In genomic region chr3:119130291-119130690, GRCh38 we compare ENCODE assay signal across 13 cellular contexts. TPM values are rescaled to one million over a fixed set of nuclear protein-coding genes. Genes with fewer than 3 reads are reported as not detected.
A peak's percentile ranks its signal among the peaks of the same experiment; 100 is the strongest.
DNase-seq lines count a peak whose midpoint lies in the region; ATAC-seq, FAIRE-seq and TF ChIP-seq lines count a peak whose summit lies in the region.
"Not testable (repeated sequence)": the region's sequence is repeated elsewhere in the genome, so short reads cannot be mapped to it uniquely, and the experiment has no call there.
"Had no signal": no experiment of that assay in that cellular context is flagged by ENCODE, and none has a peak within 500 bp of the region (broad histone marks: within the 10 kb centered on the region; RNA-seq: fewer than 3 reads in every experiment).

No MANE protein-coding gene starts in this region.

- intact Hi-C loops in HepG2 (cut with micrococcal nuclease; ENCODE audit: unreplicated experiment): not testable (repeated sequence)

- WGBS in endodermal cell (ENCODE audit: insufficient coverage in 1 of 2, insufficient read length in 1 of 2), 2 experiments: 69% methylated on average over 6 of the region's 7 CpGs; no CpG with 5 or more reads in 1 of the 2 experiments
- WGBS in HepG2 (ENCODE audit: low lambda C conversion rate): 0% methylated on average over 4 of the region's 7 CpGs

- not testable (repeated sequence) for H3K27ac ChIP-seq in GM23338 (ENCODE audit: low read depth); endodermal cell (ENCODE audit: low read depth, low read length); HepG2 (ENCODE audit: extremely low read length, insufficient read depth, low read length); neural progenitor cell

- H3K4me2 ChIP-seq in GM23338: 0 out of 2 replicates have a peak overlapping the region, but pooled peaks have one; percentile 38
- peak overlapping the region; percentile 42 for H3K4me2 ChIP-seq in HepG2 (ENCODE audit: low read depth, low read length)
- not testable (repeated sequence) for H3K4me2 ChIP-seq in neural progenitor cell

- H3K27ac Mint-ChIP-seq in GM23338, endodermal cell, neural progenitor cell: not testable (repeated sequence)

- not testable (repeated sequence) for TF ChIP-seq RAD21 in HepG2 (CRISPR knock-in tag; IDR thresholded peaks at IDR 0.05)

- not testable (repeated sequence) for H3K27me3 Mint-ChIP-seq in GM23338 (ENCODE audit: insufficient read depth, low read depth, poor library complexity); endodermal cell (ENCODE audit: insufficient read depth); neural progenitor cell (ENCODE audit: insufficient read depth, low read depth)

- CTCF ChIA-PET in HepG2 (lab: Yijun Ruan, JAX; ENCODE audit: low intra/inter-chr PET ratio, low total read pairs): not testable (repeated sequence)

- not testable (repeated sequence) for H3K9me2 ChIP-seq in GM23338 (ENCODE audit: insufficient read depth)

- ATAC-seq in GM23338: peak; percentile 37; the same call in 2 of the 3 replicates
- ATAC-seq in HepG2: not testable (repeated sequence)

- not testable (repeated sequence) for TF ChIP-seq CTCF in GM23338 (conservative IDR thresholded peaks at IDR 0.05; ENCODE audit: low read depth in 2 of 2); endodermal cell (conservative IDR thresholded peaks at IDR 0.05); HepG2 (CRISPR knock-in tag; IDR thresholded peaks at IDR 0.05); neural progenitor cell (IDR thresholded peaks at IDR 0.05)

- not testable (repeated sequence) for H3F3A ChIP-seq in GM23338 (replicated peaks; ENCODE audit: low read depth); neural progenitor cell (ENCODE audit: low read depth)

- not testable (repeated sequence) for H3K4me3 ChIP-seq in GM23338; endodermal cell (ENCODE audit: low read length); HepG2 (replicated peaks in 1 of 3; ENCODE audit: insufficient read depth in 1 of 3, low read depth in 2 of 3, low read length in 3 of 3); neural progenitor cell

- BruUV-seq in HepG2 (replicated peaks; lab: Mats Ljungman, UMichigan): not testable (repeated sequence)

- not testable (repeated sequence) for H3K9ac ChIP-seq in endodermal cell (ENCODE audit: extremely low read depth, low read length, poor library complexity, severe bottlenecking); HepG2 (ENCODE audit: insufficient read depth, low read depth, low read length); neural progenitor cell

- TF ChIP-seq POLR2A in HepG2 (IDR thresholded peaks at IDR 0.05; ENCODE audit: insufficient read depth in 1 of 2, low read depth in 2 of 2, low read length in 2 of 2): not testable (repeated sequence)

- H2AFZ ChIP-seq in GM23338 (peak overlapping the region; percentile 91), neural progenitor cell (replicated peaks) (peak overlapping the region; percentile 50)
- not testable (repeated sequence) for H2AFZ ChIP-seq in HepG2 (ENCODE audit: low read length)

- H4K20me1 ChIP-seq in GM23338 (replicated peaks; ENCODE audit: insufficient read depth); HepG2 (ENCODE audit: insufficient read depth, low read length); neural progenitor cell (ENCODE audit: low read depth): not testable (repeated sequence)

- not testable (repeated sequence) for FAIRE-seq in HepG2 (lab: Jason Lieb, UNC)

- not testable (repeated sequence) for H3K4me1 Mint-ChIP-seq in GM23338, neural progenitor cell
- peaks cover 19% of the 10 kb centered on the region for H3K4me1 Mint-ChIP-seq in endodermal cell

- POLR2A ChIA-PET in HepG2 (lab: Yijun Ruan, JAX): not testable (repeated sequence)

- not testable (repeated sequence) for TF ChIP-seq EP300 in HepG2 (IDR thresholded peaks at IDR 0.05; ENCODE audit: low read depth in 2 of 2, low read length in 2 of 2); HepG2 (CRISPR knock-in tag; IDR thresholded peaks at IDR 0.05; ENCODE audit: borderline replicate concordance)

- DNase-seq in GM23338 (ENCODE audit: low spot score) (peak; percentile 29), SK-N-DZ (ENCODE audit: low spot score) (peak; percentile 10), amniotic epithelial cell (ENCODE audit: low read depth) (peak; percentile 46), endodermal cell (peak; percentile 52), HepG2 (ENCODE audit: low spot score) (peak; percentile 7), neural progenitor cell (ENCODE audit: low spot score) (peak; percentile 37)

- not testable (repeated sequence) for H3K79me2 ChIP-seq in GM23338 (replicated peaks; ENCODE audit: insufficient read depth); HepG2 (ENCODE audit: insufficient read depth, low read length); neural progenitor cell (ENCODE audit: low read depth)

- not testable (repeated sequence) for H3K4me1 ChIP-seq in GM23338 (ENCODE audit: insufficient read depth); endodermal cell (ENCODE audit: control insufficient read depth, insufficient read depth, low read length); HepG2 (ENCODE audit: insufficient read depth, low read length)
- H3K4me1 ChIP-seq in neural progenitor cell: peaks cover 13% of the 10 kb centered on the region

- H3K4me3 Mint-ChIP-seq in GM23338, endodermal cell, neural progenitor cell: not testable (repeated sequence)

- not testable (repeated sequence) for H3K9me3 ChIP-seq in endodermal cell (ENCODE audit: control insufficient read depth, low read length); HepG2 (ENCODE audit: low read length); neural progenitor cell (ENCODE audit: low read depth)

- in situ Hi-C loops in HepG2 (cut with HindIII; ENCODE audit: extremely low pct_ligation_motif_present, low pct_unique_long_range_greater_than_20kb): loop anchor here (25.0 kb wide), 1 partner anchor 557 kb away; the partner anchor contains the start of gene COX17

- not testable (repeated sequence) for H3K9me3 Mint-ChIP-seq in GM23338, endodermal cell, neural progenitor cell

- H3K27me3 ChIP-seq in GM23338 (ENCODE audit: insufficient read depth); endodermal cell (ENCODE audit: control insufficient read depth, insufficient read depth, low read length, poor library complexity, severe bottlenecking); HepG2 (ENCODE audit: control insufficient read depth in 1 of 2, insufficient read depth in 2 of 2, low read length in 2 of 2); neural progenitor cell: not testable (repeated sequence)

- not testable (repeated sequence) for H3K36me3 ChIP-seq in GM23338 (ENCODE audit: insufficient read depth); endodermal cell (ENCODE audit: control insufficient read depth, insufficient read depth, low read length); HepG2 (replicated peaks in 1 of 2; ENCODE audit: control insufficient read depth in 1 of 2, insufficient read depth in 2 of 2, low read length in 2 of 2); neural progenitor cell

- not testable (repeated sequence) for H3K36me3 Mint-ChIP-seq in GM23338 (ENCODE audit: low read depth); endodermal cell (ENCODE audit: low read depth); neural progenitor cell

RNA-seq across cellular contexts. Expression of gene TEX55, which starts 15.7 kb away (rescaled TPM):
- 0.17 and 0.27 TPM in 2 replicates for total RNA-seq in GM23338 (2014; rRNA removed; shearing (Covaris generic))
- polyA plus RNA-seq in GM23338 (2016; fragmentation: Nextera tagmentation; extraction: Ambion mirVana): not detected in 2 replicates
- not detected in 2 replicates for polyA plus RNA-seq in SK-N-DZ (2014; cell fraction: cytosol; rRNA removed)
- not detected in 2 replicates for polyA plus RNA-seq in SK-N-DZ (2014; cell fraction: nucleus; rRNA removed)
- total RNA-seq in endodermal cell: not detected
- not detected for polyA plus RNA-seq in endodermal cell (2013, experiment 1 of 2)
- polyA plus RNA-seq in endodermal cell (2013, experiment 2 of 2): not detected
- total RNA-seq in HepG2 (2016; rRNA removed; fragmentation: Illumina TruSeq; extraction: Trizol): not detected in 2 replicates
- not detected in 2 replicates for total RNA-seq in HepG2 (2016; cell fraction: cytosol; rRNA removed; fragmentation: Illumina TruSeq; extraction: Trizol; ENCODE audit: low read depth)
- total RNA-seq in HepG2 (2016; cell fraction: insoluble cytoplasmic fraction; rRNA removed; fragmentation: Illumina TruSeq; extraction: Trizol): not detected in 2 replicates
- not detected in 2 replicates for total RNA-seq in HepG2 (2016; cell fraction: membrane; rRNA removed; fragmentation: Illumina TruSeq; extraction: Trizol)
- total RNA-seq in HepG2 (2016; cell fraction: nucleus; rRNA removed; fragmentation: Illumina TruSeq; extraction: Trizol): not detected in 2 replicates
- not detected in 2 replicates for polyA plus RNA-seq in HepG2 (2011; rRNA removed)
- polyA plus RNA-seq in HepG2 (2011; cell fraction: cytosol; rRNA removed): not detected in 2 replicates
- polyA plus RNA-seq in HepG2 (2011; cell fraction: nucleus; rRNA removed): not detected in 2 replicates
- not detected in 2 replicates for polyA plus RNA-seq in HepG2 (2012)
- polyA plus RNA-seq in HepG2 (2016; cell fraction: cytosol; fragmentation: Illumina TruSeq; extraction: Trizol; ENCODE audit: low read depth): not detected in 2 replicates
- not detected in 2 replicates for polyA plus RNA-seq in HepG2 (2016; cell fraction: insoluble cytoplasmic fraction; fragmentation: Illumina TruSeq; extraction: Trizol; ENCODE audit: low read depth)
- polyA plus RNA-seq in HepG2 (2016; cell fraction: membrane; fragmentation: Illumina TruSeq; extraction: Trizol; ENCODE audit: low read depth): not detected in 2 replicates
- polyA plus RNA-seq in HepG2 (2016; cell fraction: nucleus; fragmentation: Illumina TruSeq; extraction: Trizol; ENCODE audit: insufficient read depth, low read depth): not detected in 2 replicates
- not detected in 2 replicates for polyA minus RNA-seq in HepG2 (2011; rRNA and poly(A)+ RNA removed; ENCODE audit: low replicate concordance)
- polyA minus RNA-seq in HepG2 (2011; cell fraction: cytosol; rRNA and poly(A)+ RNA removed): not detected in 2 replicates
- polyA minus RNA-seq in HepG2 (2011; cell fraction: nucleus; rRNA and poly(A)+ RNA removed): not detected in 2 replicates
- not detected in 2 replicates for total RNA-seq in neural progenitor cell (ENCODE audit: low replicate concordance)
- total RNA-seq: A673; CD4-positive, alpha-beta memory T cell; CD4-positive, CD25-positive, alpha-beta regulatory T cell; CD8-positive, alpha-beta memory T cell; Daoy had no signal
- polyA plus RNA-seq: AG04450; CD14-positive monocyte; CD4-positive, alpha-beta memory T cell; CD4-positive, CD25-positive, alpha-beta regulatory T cell; CD8-positive, alpha-beta memory T cell had no signal

RNA-seq across cellular contexts. Expression of gene UPK1B, which starts 43.1 kb away (rescaled TPM):
- 0.66 TPM in 1 of 2 replicates, not detected in the other for total RNA-seq in GM23338 (2014; rRNA removed; shearing (Covaris generic))
- polyA plus RNA-seq in GM23338 (2016; fragmentation: Nextera tagmentation; extraction: Ambion mirVana): 0.26 and 0.39 TPM in 2 replicates
- polyA plus RNA-seq in SK-N-DZ (2014; cell fraction: cytosol; rRNA removed): not detected in 2 replicates
- polyA plus RNA-seq in SK-N-DZ (2014; cell fraction: nucleus; rRNA removed): not detected in 2 replicates
- 10 to 100 TPM in 1 of 2 donors, 1 to 10 TPM in 1; 4.9 to 11.3 TPM for total RNA-seq in endodermal cell
- 1.4 TPM for polyA plus RNA-seq in endodermal cell (2013, experiment 1 of 2)
- 1.9 TPM for polyA plus RNA-seq in endodermal cell (2013, experiment 2 of 2)
- total RNA-seq in HepG2 (2016; rRNA removed; fragmentation: Illumina TruSeq; extraction: Trizol): not detected in 2 replicates
- not detected in 2 replicates for total RNA-seq in HepG2 (2016; cell fraction: cytosol; rRNA removed; fragmentation: Illumina TruSeq; extraction: Trizol; ENCODE audit: low read depth)
- not detected in 2 replicates for total RNA-seq in HepG2 (2016; cell fraction: insoluble cytoplasmic fraction; rRNA removed; fragmentation: Illumina TruSeq; extraction: Trizol)
- not detected in 2 replicates for total RNA-seq in HepG2 (2016; cell fraction: membrane; rRNA removed; fragmentation: Illumina TruSeq; extraction: Trizol)
- not detected in 2 replicates for total RNA-seq in HepG2 (2016; cell fraction: nucleus; rRNA removed; fragmentation: Illumina TruSeq; extraction: Trizol)
- not detected in 2 replicates for polyA plus RNA-seq in HepG2 (2011; rRNA removed)
- polyA plus RNA-seq in HepG2 (2011; cell fraction: cytosol; rRNA removed): not detected in 2 replicates
- not detected in 2 replicates for polyA plus RNA-seq in HepG2 (2011; cell fraction: nucleus; rRNA removed)
- not detected in 2 replicates for polyA plus RNA-seq in HepG2 (2012)
- polyA plus RNA-seq in HepG2 (2016; cell fraction: cytosol; fragmentation: Illumina TruSeq; extraction: Trizol; ENCODE audit: low read depth): not detected in 2 replicates
- polyA plus RNA-seq in HepG2 (2016; cell fraction: insoluble cytoplasmic fraction; fragmentation: Illumina TruSeq; extraction: Trizol; ENCODE audit: low read depth): not detected in 2 replicates
- polyA plus RNA-seq in HepG2 (2016; cell fraction: membrane; fragmentation: Illumina TruSeq; extraction: Trizol; ENCODE audit: low read depth): not detected in 2 replicates
- not detected in 2 replicates for polyA plus RNA-seq in HepG2 (2016; cell fraction: nucleus; fragmentation: Illumina TruSeq; extraction: Trizol; ENCODE audit: insufficient read depth, low read depth)
- polyA minus RNA-seq in HepG2 (2011; rRNA and poly(A)+ RNA removed; ENCODE audit: low replicate concordance): not detected in 2 replicates
- polyA minus RNA-seq in HepG2 (2011; cell fraction: cytosol; rRNA and poly(A)+ RNA removed): not detected in 2 replicates
- not detected in 2 replicates for polyA minus RNA-seq in HepG2 (2011; cell fraction: nucleus; rRNA and poly(A)+ RNA removed)
- 0.65 TPM in 1 of 2 replicates, not detected in the other for total RNA-seq in neural progenitor cell (ENCODE audit: low replicate concordance)
- total RNA-seq: A673; CD4-positive, alpha-beta memory T cell; CD4-positive, CD25-positive, alpha-beta regulatory T cell; CD8-positive, alpha-beta memory T cell; Daoy had no signal
- polyA plus RNA-seq: CD14-positive monocyte; CD4-positive, alpha-beta memory T cell; CD4-positive, CD25-positive, alpha-beta regulatory T cell; CD8-positive, alpha-beta memory T cell had no signal
